In genomic region chr2:160007111-160007510, GRCh38 we compare ENCODE assay signal across 25 cellular contexts. TPM values are rescaled to one million over a fixed set of nuclear protein-coding genes. Genes with fewer than 3 reads are reported as not detected.
"Had no signal": no experiment of that assay in that cellular context is flagged by ENCODE, and none has a peak within 500 bp of the region (broad histone marks: within the 10 kb centered on the region; RNA-seq: fewer than 3 reads in every experiment).

No MANE protein-coding gene starts in this region.

- DNase-seq: activated CD4-positive, alpha-beta memory T cell treated with anti-CD3 and anti-CD28 coated beads for 36 hours; activated CD4-positive, alpha-beta T cell treated with anti-CD3 and anti-CD28 coated beads, Interleukin-2, amount 10 ng/mL, durations not matched to agents 7 days and 5 days; activated CD4-positive, CD25-positive, alpha-beta regulatory T cell; activated gamma-delta T cell treated with Interleukin-2 at 50 U/mL for 16 hours; activated naive CD4-positive, alpha-beta T cell treated with anti-CD3 and anti-CD28 coated beads, Interleukin-2, amount 10 ng/mL, durations not matched to agents 7 days and 5 days; activated naive CD8-positive, alpha-beta T cell treated with anti-CD3 and anti-CD28 coated beads for 36 hours; activated T-cell treated with anti-CD3 and anti-CD28 coated beads for 4 hours; activated T-cell treated with anti-CD3 and anti-CD28 coated beads, Interleukin-2, amount 50 U/mL, for 48 hours; caudate nucleus; KBM-7; NCI-H1092; NCI-H1417; NCI-H1930; NCI-H2171; NCI-H2227 treated with DMSO at 0.1 percent for 48 hours; NCI-H526; NCI-H774; T-cell; T-helper 2 cell; T1000 had no signal

- H3K27ac ChIP-seq: SK-N-MC had no signal

- H3K36me3 Mint-ChIP-seq: activated CD4-positive, alpha-beta memory T cell treated with anti-CD3 and anti-CD28 coated beads for 36 hours; activated naive CD4-positive, alpha-beta T cell treated with anti-CD3 and anti-CD28 coated beads, Interleukin-2, amount 10 ng/mL, durations not matched to agents 7 days and 5 days; activated naive CD8-positive, alpha-beta T cell treated with anti-CD3 and anti-CD28 coated beads for 36 hours; T-cell had no signal

- H3K27ac Mint-ChIP-seq: activated CD4-positive, alpha-beta memory T cell treated with anti-CD3 and anti-CD28 coated beads for 36 hours; activated CD4-positive, alpha-beta T cell treated with anti-CD3 and anti-CD28 coated beads, Interleukin-2, amount 10 ng/mL, durations not matched to agents 7 days and 5 days; activated naive CD4-positive, alpha-beta T cell treated with anti-CD3 and anti-CD28 coated beads, Interleukin-2, amount 10 ng/mL, durations not matched to agents 7 days and 5 days; activated naive CD8-positive, alpha-beta T cell treated with anti-CD3 and anti-CD28 coated beads for 36 hours; activated T-helper 2 cell treated with anti-CD3 and anti-CD28 coated beads, Interferon-gamma antibody, Interleukin-2, Interleukin-4, amounts not matched to agents 10 μg/mL and 5 μg/mL and 100 μg/mL, durations not matched to agents 14 hours and 24 hours and 36 hours; T-cell had no signal

- H3K4me3 ChIP-seq: SK-N-MC had no signal

- ATAC-seq: Right ventricle myocardium inferior, T-cell had no signal

- H3K4me1 Mint-ChIP-seq: activated CD4-positive, alpha-beta T cell treated with anti-CD3 and anti-CD28 coated beads, Interleukin-2, amount 10 ng/mL, durations not matched to agents 7 days and 5 days; activated naive CD4-positive, alpha-beta T cell treated with anti-CD3 and anti-CD28 coated beads, Interleukin-2, amount 10 ng/mL, durations not matched to agents 7 days and 5 days; activated naive CD8-positive, alpha-beta T cell treated with anti-CD3 and anti-CD28 coated beads for 36 hours; T-cell had no signal

- H3K9me3 Mint-ChIP-seq: activated CD4-positive, alpha-beta memory T cell treated with anti-CD3 and anti-CD28 coated beads for 36 hours; activated CD4-positive, alpha-beta T cell treated with anti-CD3 and anti-CD28 coated beads, Interleukin-2, amount 10 ng/mL, durations not matched to agents 7 days and 5 days; activated naive CD4-positive, alpha-beta T cell treated with anti-CD3 and anti-CD28 coated beads, Interleukin-2, amount 10 ng/mL, durations not matched to agents 7 days and 5 days; activated naive CD8-positive, alpha-beta T cell treated with anti-CD3 and anti-CD28 coated beads for 36 hours; activated T-helper 2 cell treated with anti-CD3 and anti-CD28 coated beads, Interferon-gamma antibody, Interleukin-2, Interleukin-4, amounts not matched to agents 10 μg/mL and 5 μg/mL and 100 μg/mL, durations not matched to agents 14 hours and 24 hours and 36 hours; T-cell had no signal

- H3K4me3 Mint-ChIP-seq: activated CD4-positive, alpha-beta memory T cell treated with anti-CD3 and anti-CD28 coated beads for 36 hours; activated CD4-positive, alpha-beta T cell treated with anti-CD3 and anti-CD28 coated beads, Interleukin-2, amount 10 ng/mL, durations not matched to agents 7 days and 5 days; activated naive CD4-positive, alpha-beta T cell treated with anti-CD3 and anti-CD28 coated beads, Interleukin-2, amount 10 ng/mL, durations not matched to agents 7 days and 5 days; activated naive CD8-positive, alpha-beta T cell treated with anti-CD3 and anti-CD28 coated beads for 36 hours; T-cell had no signal

RNA-seq across cellular contexts. Expression of gene PLA2R1, which starts 55.3 kb away (rescaled TPM):
- total RNA-seq: activated CD4-positive, alpha-beta memory T cell treated with anti-CD3 and anti-CD28 coated beads for 36 hours; activated CD4-positive, alpha-beta T cell treated with anti-CD3 and anti-CD28 coated beads, Interleukin-2, amount 10 ng/mL, durations not matched to agents 7 days and 5 days; activated CD8-positive, alpha-beta memory T cell treated with anti-CD3 and anti-CD28 coated beads for 36 hours; activated naive CD8-positive, alpha-beta T cell treated with anti-CD3 and anti-CD28 coated beads for 36 hours; activated T-helper 2 cell treated with anti-CD3 and anti-CD28 coated beads, Interferon-gamma antibody, Interleukin-2, Interleukin-4, amounts not matched to agents 10 μg/mL and 5 μg/mL and 100 μg/mL, durations not matched to agents 14 hours and 24 hours and 36 hours; OCI-LY7 had no signal
